Comparison of ENCODE assay signal across 2 cellular contexts in genomic region chr6:36783603-36784378, GRCh38.
A peak's percentile ranks its signal among the peaks of the same experiment; 100 is the strongest.
TF ChIP-seq lines count a peak whose summit lies in the region.

No MANE protein-coding gene starts in this region.

TF ChIP-seq in HepG2, 621 proteins besides CTCF, POLR2A, EP300 and RAD21 (continues in another document):
- TF ChIP-seq, protein P1, sequence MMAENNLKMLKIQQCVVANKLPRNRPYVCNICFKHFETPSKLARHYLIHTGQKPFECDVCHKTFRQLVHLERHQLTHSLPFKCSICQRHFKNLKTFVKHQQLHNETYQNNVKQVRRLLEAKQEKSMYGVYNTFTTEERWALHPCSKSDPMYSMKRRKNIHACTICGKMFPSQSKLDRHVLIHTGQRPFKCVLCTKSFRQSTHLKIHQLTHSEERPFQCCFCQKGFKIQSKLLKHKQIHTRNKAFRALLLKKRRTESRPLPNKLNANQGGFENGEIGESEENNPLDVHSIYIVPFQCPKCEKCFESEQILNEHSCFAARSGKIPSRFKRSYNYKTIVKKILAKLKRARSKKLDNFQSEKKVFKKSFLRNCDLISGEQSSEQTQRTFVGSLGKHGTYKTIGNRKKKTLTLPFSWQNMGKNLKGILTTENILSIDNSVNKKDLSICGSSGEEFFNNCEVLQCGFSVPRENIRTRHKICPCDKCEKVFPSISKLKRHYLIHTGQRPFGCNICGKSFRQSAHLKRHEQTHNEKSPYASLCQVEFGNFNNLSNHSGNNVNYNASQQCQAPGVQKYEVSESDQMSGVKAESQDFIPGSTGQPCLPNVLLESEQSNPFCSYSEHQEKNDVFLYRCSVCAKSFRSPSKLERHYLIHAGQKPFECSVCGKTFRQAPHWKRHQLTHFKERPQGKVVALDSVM (CRISPR knock-in tag; IDR thresholded peaks at IDR 0.05) = no peak
- TF ChIP-seq ZNF609 (CRISPR knock-in tag; IDR thresholded peaks at IDR 0.05; ENCODE audit: borderline replicate concordance) (no peak), MYC (CRISPR knock-in tag; IDR thresholded peaks at IDR 0.05; ENCODE audit: borderline replicate concordance) (no peak), MZF1 (CRISPR knock-in tag; IDR thresholded peaks at IDR 0.05; ENCODE audit: borderline replicate concordance) (no peak), NCOR1 (IDR thresholded peaks at IDR 0.05; ENCODE audit: borderline replicate concordance, low read length) (no peak), REPIN1 (CRISPR knock-in tag; IDR thresholded peaks at IDR 0.05; ENCODE audit: borderline replicate concordance, low read depth) (no peak), ARID5B (CRISPR knock-in tag; IDR thresholded peaks at IDR 0.05) (no peak), MTF2 (CRISPR knock-in tag; IDR thresholded peaks at IDR 0.05; ENCODE audit: borderline replicate concordance) (no peak)
- TF ChIP-seq, protein P2, sequence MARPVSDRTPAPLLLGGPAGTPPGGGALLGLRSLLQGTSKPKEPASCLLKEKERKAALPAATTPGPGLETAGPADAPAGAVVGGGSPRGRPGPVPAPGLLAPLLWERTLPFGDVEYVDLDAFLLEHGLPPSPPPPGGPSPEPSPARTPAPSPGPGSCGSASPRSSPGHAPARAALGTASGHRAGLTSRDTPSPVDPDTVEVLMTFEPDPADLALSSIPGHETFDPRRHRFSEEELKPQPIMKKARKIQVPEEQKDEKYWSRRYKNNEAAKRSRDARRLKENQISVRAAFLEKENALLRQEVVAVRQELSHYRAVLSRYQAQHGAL (CRISPR knock-in tag; IDR thresholded peaks at IDR 0.05; ENCODE audit: not compliant biosample characterization) = no peak
- TF ChIP-seq, protein P3, sequence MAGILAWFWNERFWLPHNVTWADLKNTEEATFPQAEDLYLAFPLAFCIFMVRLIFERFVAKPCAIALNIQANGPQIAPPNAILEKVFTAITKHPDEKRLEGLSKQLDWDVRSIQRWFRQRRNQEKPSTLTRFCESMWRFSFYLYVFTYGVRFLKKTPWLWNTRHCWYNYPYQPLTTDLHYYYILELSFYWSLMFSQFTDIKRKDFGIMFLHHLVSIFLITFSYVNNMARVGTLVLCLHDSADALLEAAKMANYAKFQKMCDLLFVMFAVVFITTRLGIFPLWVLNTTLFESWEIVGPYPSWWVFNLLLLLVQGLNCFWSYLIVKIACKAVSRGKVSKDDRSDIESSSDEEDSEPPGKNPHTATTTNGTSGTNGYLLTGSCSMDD (CRISPR knock-in tag; IDR thresholded peaks at IDR 0.05) = no peak

TF ChIP-seq in K562, 482 proteins besides CTCF, POLR2A, EP300 and RAD21:
- TF ChIP-seq ZNF121 (CRISPR knock-in tag; conservative IDR thresholded peaks at IDR 0.05) (peak; percentile 99), CEBPG (CRISPR knock-in tag; IDR thresholded peaks at IDR 0.05) (no peak), CEBPG (tag; conservative IDR thresholded peaks at IDR 0.05 in 1 of 2, IDR thresholded peaks at IDR 0.05 in 1 of 2) (0 out of 4 replicates have a peak, but pooled peaks of 1 of the 2 experiments have one; percentile 6), RBM25 (IDR thresholded peaks at IDR 0.05; ENCODE audit: low read depth, low read length, severe bottlenecking) (peak; percentile 91), ZFP36 (IDR thresholded peaks at IDR 0.05; ENCODE audit: low read depth, low read length, partially characterized antibody) (peak; percentile 84), MTA1 (IDR thresholded peaks at IDR 0.05; ENCODE audit: borderline replicate concordance) (no peak), ZNF696 (CRISPR knock-in tag; conservative IDR thresholded peaks at IDR 0.05) (no peak), KDM1A (IDR thresholded peaks at IDR 0.05) (peak; percentile 61 to 70), FOXP4 (CRISPR knock-in tag; IDR thresholded peaks at IDR 0.05; ENCODE audit: borderline replicate concordance) (no peak), ZBTB33 (CRISPR knock-in tag; IDR thresholded peaks at IDR 0.05) (0 out of 2 replicates have a peak, but pooled peaks have one; percentile 27), FOXA3 (CRISPR knock-in tag; conservative IDR thresholded peaks at IDR 0.05 in 1 of 2, IDR thresholded peaks at IDR 0.05 in 1 of 2) (no peak), RBM17 (IDR thresholded peaks at IDR 0.05; ENCODE audit: borderline replicate concordance, low read depth, low read length) (no peak), TEAD1 (CRISPR knock-in tag; IDR thresholded peaks at IDR 0.05) (0 out of 4 replicates have a peak, but pooled peaks of 1 of the 2 experiments have one; percentile 39), TFAM (CRISPR knock-in tag; conservative IDR thresholded peaks at IDR 0.05) (no peak), BCOR (IDR thresholded peaks at IDR 0.05) (peak; percentile 90), ILF3 (IDR thresholded peaks at IDR 0.05; ENCODE audit: borderline replicate concordance) (no peak), PRMT5 (CRISPR knock-in tag; IDR thresholded peaks at IDR 0.05) (no peak), SMARCA5 (IDR thresholded peaks at IDR 0.05) (peak; percentile 60; the same call in 1 of the 2 replicates), HDAC2 (IDR thresholded peaks at IDR 0.05) (0 out of 2 replicates have a peak, but pooled peaks have one; percentile 22)
- TF ChIP-seq, protein P4, sequence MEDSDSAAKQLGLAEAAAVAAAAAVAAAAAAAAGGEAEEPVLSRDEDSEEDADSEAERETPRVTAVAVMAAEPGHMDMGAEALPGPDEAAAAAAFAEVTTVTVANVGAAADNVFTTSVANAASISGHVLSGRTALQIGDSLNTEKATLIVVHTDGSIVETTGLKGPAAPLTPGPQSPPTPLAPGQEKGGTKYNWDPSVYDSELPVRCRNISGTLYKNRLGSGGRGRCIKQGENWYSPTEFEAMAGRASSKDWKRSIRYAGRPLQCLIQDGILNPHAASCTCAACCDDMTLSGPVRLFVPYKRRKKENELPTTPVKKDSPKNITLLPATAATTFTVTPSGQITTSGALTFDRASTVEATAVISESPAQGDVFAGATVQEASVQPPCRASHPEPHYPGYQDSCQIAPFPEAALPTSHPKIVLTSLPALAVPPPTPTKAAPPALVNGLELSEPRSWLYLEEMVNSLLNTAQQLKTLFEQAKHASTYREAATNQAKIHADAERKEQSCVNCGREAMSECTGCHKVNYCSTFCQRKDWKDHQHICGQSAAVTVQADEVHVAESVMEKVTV (CRISPR knock-in tag; IDR thresholded peaks at IDR 0.05) = 0 out of 2 replicates have a peak, but pooled peaks have one; percentile 5
